ENCODE assay signal across 8 cellular contexts in genomic region chr10:72242675-72243074, GRCh38. TPM values are rescaled to one million over a fixed set of nuclear protein-coding genes. Genes with fewer than 3 reads are reported as not detected.
DNase-seq lines count a peak whose midpoint lies in the region; ATAC-seq and TF ChIP-seq lines count a peak whose summit lies in the region.

No MANE protein-coding gene starts in this region.

- ATAC-seq in upper lobe of left lung (ENCODE audit: low FRiP score in 2 of 2): peak; percentile 48 to 59

- no peaks in the 10 kb centered on the region for H3K27me3 Mint-ChIP-seq in activated naive CD4-positive, alpha-beta T cell treated with anti-CD3 and anti-CD28 coated beads for 36 hours (ENCODE audit: low read depth)

- TF ChIP-seq EP300 in upper lobe of left lung (IDR thresholded peaks at IDR 0.05): peak in 3 of 4 donors; percentile 45 to 94 (median 82)

- 62 to 65% methylated on average over 2 to 4 of the region's 4 CpGs for WGBS in mesodermal cell (ENCODE audit: insufficient coverage in 2 of 2), 2 experiments
- 22 to 32% methylated on average over 4 of the region's 4 CpGs for WGBS in upper lobe of left lung, 2 donors

- H3K4me3 ChIP-seq in choroid plexus epithelial cell (ENCODE audit: low read depth, low read length) (no peak overlapping the region), mesodermal cell (ENCODE audit: extremely low read depth, insufficient read depth, low read length, poor library complexity, severe bottlenecking) (no peak overlapping the region), upper lobe of left lung (no peak overlapping the region)

- DNase-seq in activated naive CD4-positive, alpha-beta T cell treated with anti-CD3 and anti-CD28 coated beads for 36 hours: peak; percentile 57
- DNase-seq in activated naive CD4-positive, alpha-beta T cell (lab: John Stamatoyannopoulos, UW): no peak
- DNase-seq in choroid plexus epithelial cell (ENCODE audit: low read depth) (peak; percentile 69), upper lobe of left lung (peak in 1 of 2 donors; percentile 76), DMS79 treated with DMSO at 0.1 percent for 48 hours (lab: John Stamatoyannopoulos, UW) (no peak), activated T-cell treated with anti-CD3 and anti-CD28 coated beads for 4 hours (no peak)
- no peak for DNase-seq in stimulated activated CD4-positive, alpha-beta T cell treated with anti-CD3 and anti-CD28 coated beads, Interleukin-4, amount 100 ng/mL, for 24 hours

- peak in 1 of 4 donors; percentile 31 for TF ChIP-seq POLR2A in upper lobe of left lung (IDR thresholded peaks at IDR 0.05)

- H3K4me1 Mint-ChIP-seq in activated naive CD4-positive, alpha-beta T cell treated with anti-CD3 and anti-CD28 coated beads for 36 hours (ENCODE audit: low read depth): peaks cover 66% of the 10 kb centered on the region

- H3K36me3 ChIP-seq in mesodermal cell (ENCODE audit: control insufficient read depth, insufficient read depth, low read length) (no peaks in the 10 kb centered on the region), upper lobe of left lung (peaks cover 0 to 1% (median 0%) of the 10 kb centered on the region in 4 donors)

- CTCF ChIA-PET in activated naive CD4-positive, alpha-beta T cell treated with anti-CD3 and anti-CD28 coated beads for 36 hours (lab: Charles Lee): interaction anchor here (0.7 kb wide), 1 partner anchor 11 kb away, joined by 3 read pairs; no protein-coding TSS in a partner anchor

- intact Hi-C loops in activated naive CD4-positive, alpha-beta T cell treated with anti-CD3 and anti-CD28 coated beads for 36 hours (cut with micrococcal nuclease): no loop called here

- no peaks in the 10 kb centered on the region for H3K27me3 ChIP-seq in upper lobe of left lung

- peaks cover 1% of the 10 kb centered on the region for H3K36me3 Mint-ChIP-seq in activated naive CD4-positive, alpha-beta T cell treated with anti-CD3 and anti-CD28 coated beads for 36 hours (ENCODE audit: low read depth)

- no peak overlapping the region for H3K4me3 Mint-ChIP-seq in activated naive CD4-positive, alpha-beta T cell treated with anti-CD3 and anti-CD28 coated beads for 36 hours

- H3K9me3 ChIP-seq in mesodermal cell (ENCODE audit: control insufficient read depth, low read length): no peaks in the 10 kb centered on the region
- H3K9me3 ChIP-seq in upper lobe of left lung: no peaks in the 10 kb centered on the region

- H3K27ac Mint-ChIP-seq in activated naive CD4-positive, alpha-beta T cell treated with anti-CD3 and anti-CD28 coated beads for 36 hours: peak overlapping the region; percentile 62

- no peaks in the 10 kb centered on the region for H3K9me3 Mint-ChIP-seq in activated naive CD4-positive, alpha-beta T cell treated with anti-CD3 and anti-CD28 coated beads for 36 hours

- H3K4me1 ChIP-seq in mesodermal cell (ENCODE audit: control insufficient read depth, insufficient read depth, low read length, poor library complexity, severe bottlenecking) (peaks cover 11% of the 10 kb centered on the region), upper lobe of left lung (peaks cover 62 to 69% (median 65%) of the 10 kb centered on the region in 4 donors)

- TF ChIP-seq CTCF in choroid plexus epithelial cell (conservative IDR thresholded peaks at IDR 0.05; ENCODE audit: low read depth, low read length): no peak
- no peak for TF ChIP-seq CTCF in upper lobe of left lung (IDR thresholded peaks at IDR 0.05)

- H3K27ac ChIP-seq in mesodermal cell (ENCODE audit: low read depth, low read length, severe bottlenecking) (peak overlapping the region; percentile 57), upper lobe of left lung (peak overlapping the region; percentile 66 to 94 (median 88))

RNA-seq across cellular contexts. Expression of gene ASCC1, which starts 26.6 kb away (rescaled TPM):
- total RNA-seq in activated naive CD4-positive, alpha-beta T cell treated with anti-CD3 and anti-CD28 coated beads for 36 hours: 10 to 100 TPM; 61.6 to 68.5 TPM
- 34.4 TPM for polyA plus RNA-seq in mesodermal cell (2013, experiment 1 of 2)
- polyA plus RNA-seq in mesodermal cell (2013, experiment 2 of 2): 39.1 TPM
- total RNA-seq in upper lobe of left lung: 10 to 100 TPM; 20.4 to 40.7 (median 24.4) TPM

RNA-seq across cellular contexts. Expression of gene ANAPC16, which starts 26.9 kb away (rescaled TPM):
- total RNA-seq in activated naive CD4-positive, alpha-beta T cell treated with anti-CD3 and anti-CD28 coated beads for 36 hours: 100 to 1,000 TPM; 127 to 128 TPM
- 64.0 TPM for polyA plus RNA-seq in mesodermal cell (2013, experiment 1 of 2)
- 65.5 TPM for polyA plus RNA-seq in mesodermal cell (2013, experiment 2 of 2)
- total RNA-seq in upper lobe of left lung: 100 to 1,000 TPM in 1 of 6 donors, 10 to 100 TPM in 5; 34.6 to 110 (median 92.6) TPM

RNA-seq across cellular contexts. Expression of gene DDIT4, which starts 31.0 kb away (rescaled TPM):
- total RNA-seq in activated naive CD4-positive, alpha-beta T cell treated with anti-CD3 and anti-CD28 coated beads for 36 hours: 100 to 1,000 TPM; 684 to 689 TPM
- 56.3 TPM for polyA plus RNA-seq in mesodermal cell (2013, experiment 1 of 2)
- polyA plus RNA-seq in mesodermal cell (2013, experiment 2 of 2): 59.6 TPM
- total RNA-seq in upper lobe of left lung: 100 to 1,000 TPM in 5 of 6 donors, 10 to 100 TPM in 1; 81.0 to 218 (median 151) TPM

Comparison
In these comparisons a context has a peak if more than half of its experiments do, and no peak if none do; other contexts are left out.
1. DNase-seq: peak in activated naive CD4-positive, alpha-beta T cell treated with anti-CD3 and anti-CD28 coated beads for 36 hours (single experiment) and choroid plexus epithelial cell (single experiment); none in activated naive CD4-positive, alpha-beta T cell (0 of 4), DMS79 treated with DMSO at 0.1 percent for 48 hours (single experiment), activated T-cell treated with anti-CD3 and anti-CD28 coated beads for 4 hours (single experiment) and stimulated activated CD4-positive, alpha-beta T cell treated with anti-CD3 and anti-CD28 coated beads, Interleukin-4, amount 100 ng/mL, for 24 hours (single experiment).